Comparison of ENCODE assay signal across 23 cellular contexts in genomic region chr1:211035821-211036380, GRCh38.
"Had no signal": no experiment of that assay in that cellular context is flagged by ENCODE, and none has a peak within 500 bp of the region (broad histone marks: within the 10 kb centered on the region; RNA-seq: fewer than 3 reads in every experiment).

No MANE protein-coding gene starts in this region.

- H3K9me3 ChIP-seq: prostate gland, right atrium auricular region, tibial nerve, uterus had no signal

- H3K27me3 ChIP-seq: brain microvascular endothelial cell, dorsolateral prefrontal cortex, right atrium auricular region, tibial nerve, uterus had no signal

- H3K27ac ChIP-seq: prostate gland, right atrium auricular region, tibial nerve, uterus, WERI-Rb-1 had no signal

- FAIRE-seq: colon, keratinocyte had no signal

- H3K36me3 ChIP-seq: brain microvascular endothelial cell, prostate gland, right atrium auricular region, tibial nerve, uterus, WERI-Rb-1 had no signal

- ATAC-seq: activated CD8-positive, alpha-beta memory T cell treated with anti-CD3 and anti-CD28 coated beads, Interleukin-2, amount 10 ng/mL, durations not matched to agents 7 days and 5 days; activated CD8-positive, alpha-beta T cell treated with anti-CD3 and anti-CD28 coated beads for 36 hours; effector memory CD8-positive, alpha-beta T cell; left colon; T-cell had no signal

- H3K4me3 ChIP-seq: dorsolateral prefrontal cortex, prostate gland, right atrium auricular region, tibial nerve, uterus had no signal

- H3K4me1 ChIP-seq: prostate gland, right atrium auricular region, tibial nerve, uterus had no signal

- DNase-seq: activated CD4-positive, alpha-beta T cell treated with anti-CD3 and anti-CD28 coated beads, Interleukin-2, amount 10 ng/mL, durations not matched to agents 7 days and 5 days; activated CD4-positive, CD25-positive, alpha-beta regulatory T cell treated with anti-CD3 and anti-CD28 coated beads, Interleukin-2, amount 50 U/mL, for 72 hours; activated CD8-positive, alpha-beta memory T cell treated with anti-CD3 and anti-CD28 coated beads, Interleukin-2, amount 10 ng/mL, durations not matched to agents 7 days and 5 days; activated CD8-positive, alpha-beta T cell treated with anti-CD3 and anti-CD28 coated beads for 36 hours; activated gamma-delta T cell; activated T-cell treated with anti-CD3 and anti-CD28 coated beads for 4 hours; aorta; central memory CD4-positive, alpha-beta T cell; dorsolateral prefrontal cortex; effector memory CD8-positive, alpha-beta T cell; left colon; naive B cell; stimulated activated CD4-positive, alpha-beta T cell treated with anti-CD3 and anti-CD28 coated beads, Interleukin-4, amount 100 ng/mL, for 4 hours; substantia nigra; T-cell; uterus; WERI-Rb-1 had no signal
